Comparison of ENCODE assay signal across 9 cellular contexts in genomic region chr1:84103197-84103992, GRCh38. TPM values are rescaled to one million over a fixed set of nuclear protein-coding genes. Genes with fewer than 3 reads are reported as not detected.
A peak's percentile ranks its signal among the peaks of the same experiment; 100 is the strongest.
DNase-seq lines count a peak whose midpoint lies in the region; ATAC-seq, FAIRE-seq and TF ChIP-seq lines count a peak whose summit lies in the region.
"Had no signal": no experiment of that assay in that cellular context is flagged by ENCODE, and none has a peak within 500 bp of the region (broad histone marks: within the 10 kb centered on the region; RNA-seq: fewer than 3 reads in every experiment).

No MANE protein-coding gene starts in this region.

- no peak overlapping the region for H3K27ac ChIP-seq in H1 (ENCODE audit: low read depth, low read length)
- H3K27ac ChIP-seq: neutrophil had no signal

- no peak overlapping the region for H2BK5ac ChIP-seq in H1 (ENCODE audit: low read depth, low read length)

- intact Hi-C loops in mucosa of descending colon (cut with DNase I, micrococcal nuclease): no loop called here

- peak; percentile 19 for FAIRE-seq in H1 (lab: Jason Lieb, UNC)

- H3K4me2 ChIP-seq in H1 (ENCODE audit: insufficient read depth in 1 of 2, low read depth in 2 of 2, low read length in 2 of 2): no peak overlapping the region

- H3K23ac ChIP-seq in H1 (ENCODE audit: insufficient read length): no peak overlapping the region

- POLR2A ChIA-PET in H1 (lab: Charles Lee; ENCODE audit: partially characterized antibody): no interaction called here
- POLR2A ChIA-PET in GM10248 (lab: Yijun Ruan, JAX): interaction anchor here (1.0 kb wide), 1 partner anchor 26 kb away, joined by 3 read pairs; no protein-coding TSS in a partner anchor

- H4K91ac ChIP-seq in H1 (replicated peaks; ENCODE audit: insufficient read length, low read length): no peak overlapping the region

- no peaks in the 10 kb centered on the region for H3K23me2 ChIP-seq in H1 (ENCODE audit: low read depth, low read length)

- H2BK15ac ChIP-seq in H1 (ENCODE audit: low read length): no peak overlapping the region

- peak; percentile 93 for ATAC-seq in GM18868 (IDR thresholded peaks at IDR 0.05; ENCODE audit: unreplicated experiment)
- peak; percentile 68 for ATAC-seq in HG03159 (IDR thresholded peaks at IDR 0.05; ENCODE audit: unreplicated experiment)
- ATAC-seq in mucosa of descending colon: peak; percentile 86

- no peak for TF ChIP-seq CTCF in H1 (IDR thresholded peaks at IDR 0.05; ENCODE audit: control extremely low read depth in 1 of 3, insufficient read depth in 1 of 3, low read depth in 1 of 3, low read length in 3 of 3)
- no peak for TF ChIP-seq CTCF in mucosa of descending colon (IDR thresholded peaks at IDR 0.05)
- TF ChIP-seq CTCF in GM10248 (IDR thresholded peaks at IDR 0.05; ENCODE audit: control extremely low read depth, extremely low read depth, low read depth, missing control alignments): no peak

- DNase-seq in Ammon's horn (ENCODE audit: low spot score) (peak; percentile 80), NT2/D1 (ENCODE audit: low read depth, low spot score) (peak; percentile 32), H1 (ENCODE audit: low read depth in 1 of 2, low spot score in 2 of 2) (no peak), mucosa of descending colon (peak in 1 of 3 donors; percentile 41), GM10248 (ENCODE audit: extremely low spot score) (no peak), HAP-1 (ENCODE audit: low spot score in 2 of 2) (no peak)

- H3K14ac ChIP-seq in H1 (ENCODE audit: insufficient read length): no peak overlapping the region

- H2BK12ac ChIP-seq in H1 (ENCODE audit: low read depth, low read length): no peak overlapping the region

- H2BK20ac ChIP-seq in H1 (ENCODE audit: low read length): no peak overlapping the region

- H2AK5ac ChIP-seq in H1 (ENCODE audit: low read depth, low read length): no peak overlapping the region

- no peak overlapping the region for H3K4ac ChIP-seq in H1 (replicated peaks; ENCODE audit: insufficient read length, low read depth, low read length)

- H3K4me3 ChIP-seq in NT2/D1 (ENCODE audit: insufficient read length, low read depth) (no peak overlapping the region), H1 (ENCODE audit: extremely low read depth in 1 of 4, insufficient read depth in 2 of 4, low read depth in 3 of 4, low read length in 4 of 4) (no peak overlapping the region), mucosa of descending colon (no peak overlapping the region), HAP-1 (no peak overlapping the region)

- H3K9ac ChIP-seq in NT2/D1 (ENCODE audit: insufficient read length, low read depth): no peak overlapping the region
- H3K9ac ChIP-seq in H1 (replicated peaks in 1 of 4; ENCODE audit: extremely low read depth in 1 of 4, low read depth in 3 of 4, low read length in 3 of 4): no peak overlapping the region; a peak in 1 of 7 replicates

- no peak for TF ChIP-seq RAD21 in H1 (IDR thresholded peaks at IDR 0.05 in 1 of 2, conservative IDR thresholded peaks at IDR 0.05 in 1 of 2; ENCODE audit: low read depth in 2 of 2, low read length in 2 of 2)

- TF ChIP-seq EP300 in H1 (IDR thresholded peaks at IDR 0.05; ENCODE audit: borderline replicate concordance in 1 of 2, low read depth in 2 of 2, low read length in 2 of 2): peak in 1 of 2 experiments; percentile 14; a peak in 1 of 3 replicates

- no peaks in the 10 kb centered on the region for H3K27me3 ChIP-seq in NT2/D1 (ENCODE audit: insufficient read depth, insufficient read length)
- H3K27me3 ChIP-seq in H1 (replicated peaks in 1 of 4; ENCODE audit: control insufficient read depth in 3 of 4, extremely low read depth in 1 of 4, insufficient read depth in 3 of 4, low read length in 3 of 4): no peaks in the 10 kb centered on the region
- H3K27me3 ChIP-seq in HAP-1 (ENCODE audit: low read depth): no peaks in the 10 kb centered on the region
- H3K27me3 ChIP-seq: neutrophil had no signal

- CTCF ChIA-PET in H1 (lab: Charles Lee; ENCODE audit: partially characterized antibody) (interaction anchor here (0.7 kb wide), 1 partner anchor 11 kb away, joined by 4 read pairs; no protein-coding TSS in a partner anchor), GM10248 (lab: Yijun Ruan, JAX) (interaction anchor here (0.9 to 1.4 kb wide), 3 partner anchors 11 to 39 kb away, joined by 3 to 4 read pairs (median 3); no protein-coding TSS in a partner anchor)

- H3K79me2 ChIP-seq in H1 (ENCODE audit: control insufficient read depth in 1 of 2, insufficient read depth in 2 of 2, low read length in 2 of 2): 0 out of 4 replicates have a peak, but pooled peaks cover 0 to 2% of the 10 kb centered on the region in 2 experiments

- no peak overlapping the region for H3K18ac ChIP-seq in H1 (ENCODE audit: extremely low read depth, low read length)

- H4K8ac ChIP-seq in H1 (ENCODE audit: extremely low read depth, insufficient read depth, low read length): no peak overlapping the region

- H2AFZ ChIP-seq in H1 (ENCODE audit: low read length): no peak overlapping the region

- H3K36me3 ChIP-seq in NT2/D1 (ENCODE audit: insufficient read depth, insufficient read length, low read length) (no peaks in the 10 kb centered on the region), H1 (ENCODE audit: control insufficient read depth in 2 of 4, insufficient read depth in 4 of 4, low read length in 3 of 4) (no peaks in the 10 kb centered on the region), mucosa of descending colon (ENCODE audit: low read depth) (no peaks in the 10 kb centered on the region), HAP-1 (replicated peaks) (no peaks in the 10 kb centered on the region)
- H3K36me3 ChIP-seq: neutrophil had no signal

- H3K56ac ChIP-seq in H1 (replicated peaks; ENCODE audit: insufficient read length, low read depth, low read length): no peak overlapping the region

- no peak overlapping the region for H2BK120ac ChIP-seq in H1 (replicated peaks; ENCODE audit: low read depth, low read length)

- in situ Hi-C loops in HAP-1 (cut with MboI; ENCODE audit: low sequenced_read_pairs): loop anchor here (25.0 kb wide), 1 partner anchor 191 kb away; no protein-coding TSS in a partner anchor

- H3K9me3 ChIP-seq in NT2/D1 (ENCODE audit: insufficient read depth, low read length) (peaks cover 5% of the 10 kb centered on the region; the same call in 1 of the 2 replicates), H1 (ENCODE audit: insufficient read depth in 2 of 2, low read depth in 1 of 2, low read length in 1 of 2) (no peaks in the 10 kb centered on the region; a peak in 1 of 4 replicates), mucosa of descending colon (no peaks in the 10 kb centered on the region), HAP-1 (no peaks in the 10 kb centered on the region)
- H3K9me3 ChIP-seq: neutrophil had no signal

- TF ChIP-seq POLR2A in H1 (IDR thresholded peaks at IDR 0.05; ENCODE audit: control extremely low read depth in 1 of 2, low read depth in 2 of 2, low read length in 2 of 2): no peak

- WGBS in H1 (ENCODE audit: extremely low coverage in 1 of 2, insufficient coverage in 1 of 2, insufficient read length in 1 of 2, insufficient replicate concordance in 2 of 2, low coverage in 1 of 2, low lambda C conversion rate in 2 of 2, missing lambda C conversion rate in 1 of 2), 2 experiments: 79% methylated on average over 3 of the region's 3 CpGs; no CpG with 5 or more reads in 1 of the 2 experiments

- H3K79me1 ChIP-seq in H1 (ENCODE audit: low read depth, low read length): no peaks in the 10 kb centered on the region

- H3K4me1 ChIP-seq in NT2/D1 (ENCODE audit: insufficient read depth, insufficient read length): no peaks in the 10 kb centered on the region
- peaks cover 0 to 7% (median 3%) of the 10 kb centered on the region in 4 experiments; a peak in 2 of 7 replicates for H3K4me1 ChIP-seq in H1 (replicated peaks in 1 of 4; ENCODE audit: control insufficient read depth in 3 of 4, insufficient read depth in 4 of 4, low read length in 3 of 4)
- no peaks in the 10 kb centered on the region for H3K4me1 ChIP-seq in mucosa of descending colon (ENCODE audit: low read depth)
- peaks cover 14% of the 10 kb centered on the region for H3K4me1 ChIP-seq in HAP-1

- no peaks in the 10 kb centered on the region for H4K20me1 ChIP-seq in H1 (replicated peaks in 1 of 2; ENCODE audit: control insufficient read depth in 1 of 2, insufficient read depth in 2 of 2, low read length in 2 of 2)

- no peak overlapping the region for H4K5ac ChIP-seq in H1 (ENCODE audit: insufficient read length, low read depth, low read length)

TF ChIP-seq in H1, 55 proteins besides CTCF, POLR2A, EP300 and RAD21 (continues in another document):
- TF ChIP-seq BACH1 (IDR thresholded peaks at IDR 0.05; ENCODE audit: low read length) (peak; percentile 97), CREB1 (IDR thresholded peaks at IDR 0.05) (no peak), MAFK (IDR thresholded peaks at IDR 0.05; ENCODE audit: low read depth, low read length) (peak; percentile 84), JUND (IDR thresholded peaks at IDR 0.05; ENCODE audit: low read length) (peak; percentile 73), EZH2 (IDR thresholded peaks at IDR 0.05; ENCODE audit: low read depth, low read length, severe bottlenecking) (no peak), RBBP5 (IDR thresholded peaks at IDR 0.05; ENCODE audit: borderline replicate concordance, low read depth, low read length) (no peak), JUN (IDR thresholded peaks at IDR 0.05; ENCODE audit: low read depth, low read length) (0 out of 2 replicates have a peak, but pooled peaks have one; percentile 11), ATF2 (IDR thresholded peaks at IDR 0.05; ENCODE audit: low read length) (no peak)

RNA-seq across cellular contexts. Expression of gene PRKACB, which starts 40.7 kb away (rescaled TPM):
- 28.8 and 31.0 TPM in 2 replicates for total RNA-seq in H1 (2021; fragmentation: NEBNext Ultra II Directional; extraction: Animal tissue kit (Norgen Biotek cat#: 25700))
- polyA plus RNA-seq in H1 (2011; rRNA removed): 3.9 and 7.8 TPM in 2 replicates
- polyA plus RNA-seq in H1 (2011; cell fraction: cytosol; rRNA removed): 9.1 TPM
- polyA plus RNA-seq in H1 (2011; cell fraction: nucleus; rRNA removed): 2.7 TPM
- polyA plus RNA-seq in H1 (2012, experiment 1 of 2): 8.0 to 20.6 TPM (median 11.5 TPM) in 4 replicates
- polyA plus RNA-seq in H1 (2012, experiment 2 of 2): 1.5 TPM
- 12.1 TPM for polyA plus RNA-seq in H1 (2013, experiment 1 of 2)
- 11.0 TPM for polyA plus RNA-seq in H1 (2013, experiment 2 of 2)
- polyA minus RNA-seq in H1 (2011; rRNA and poly(A)+ RNA removed): 14.0 and 16.8 TPM in 2 replicates
- polyA minus RNA-seq in H1 (2011; cell fraction: cytosol; rRNA and poly(A)+ RNA removed): 8.7 TPM
- polyA minus RNA-seq in H1 (2011; cell fraction: nucleus; rRNA and poly(A)+ RNA removed): 23.7 TPM
- 100 to 1,000 TPM in 1 of 3 donors, 10 to 100 TPM in 2; 91.0 to 155 (median 99.3) TPM for total RNA-seq in mucosa of descending colon

Comparison
In these comparisons a context has a peak if more than half of its experiments do, and no peak if none do; other contexts are left out.
1. DNase-seq: peak in Ammon's horn (single experiment) and NT2/D1 (single experiment); none in H1 (0 of 2), GM10248 (single experiment) and HAP-1 (0 of 2).
2. Peak in every context shown above with its lines, with median percentiles within 50 percentile points of each other: ATAC-seq.